ENCODE assay signal across 8 cellular contexts in the genomic region with DNA sequence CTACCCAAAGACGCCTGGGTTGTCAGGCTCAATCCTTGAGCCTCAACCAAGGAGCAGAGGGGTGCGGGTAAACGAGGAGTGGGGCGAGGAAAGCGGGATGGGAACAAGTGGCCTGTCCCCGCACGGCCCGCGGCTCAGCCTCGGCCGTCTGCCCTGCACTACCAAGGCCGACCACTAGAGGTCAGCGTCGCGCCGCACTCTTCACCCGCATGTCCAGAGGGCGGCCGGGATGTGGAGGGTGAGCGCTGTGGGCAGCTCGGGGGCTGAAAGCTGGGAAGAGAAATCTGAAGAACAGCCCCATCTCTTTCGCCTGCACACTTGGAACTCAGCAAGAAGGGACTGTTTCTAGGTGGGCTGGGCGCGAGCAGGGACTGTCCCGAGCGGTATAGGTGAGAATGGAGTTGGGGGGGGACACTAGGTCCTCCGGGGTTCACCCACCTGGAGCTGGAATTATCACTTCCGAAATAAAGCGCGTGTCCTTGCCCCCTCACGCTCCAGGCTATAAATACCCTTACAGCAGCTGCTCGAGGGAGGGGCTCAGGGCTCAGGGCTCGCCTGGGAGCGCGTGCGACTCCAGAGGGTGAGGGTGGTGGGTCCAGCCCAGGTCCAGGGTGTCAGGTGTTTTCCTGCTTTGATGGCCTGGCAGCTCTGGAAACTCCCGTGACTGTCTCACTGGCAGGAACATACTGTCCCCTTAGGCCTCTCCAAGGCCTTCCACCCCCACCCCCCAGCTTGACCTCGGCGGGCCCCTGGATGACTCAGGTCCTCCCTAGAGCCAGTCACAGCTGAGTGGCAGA. TPM values are rescaled to one million over a fixed set of nuclear protein-coding genes. Genes with fewer than 3 reads are reported as not detected.
DNase-seq lines count a peak whose midpoint lies in the region; ATAC-seq and TF ChIP-seq lines count a peak whose summit lies in the region.

No MANE protein-coding gene starts in this region.

- H3K27me3 ChIP-seq in Panc1 (ENCODE audit: control insufficient read depth, insufficient read depth, low read length), result no peaks in the 10 kb centered on the region

- intact Hi-C loops in Panc1 (cut with micrococcal nuclease; ENCODE audit: unreplicated experiment), result loop anchor here (5.0 to 10.0 kb wide), 3 partner anchors 59 to 111 kb away; partner anchors contain the start of gene PDIK1L

- POLR2A ChIA-PET in Panc1 (lab: Charles Lee), result no interaction called here

- peak overlapping the region; percentile 71 for H3K27ac ChIP-seq in Panc1 (ENCODE audit: low read length)

- H3K9me3 ChIP-seq in Panc1 (ENCODE audit: control insufficient read depth, insufficient read depth, low read depth, low read length), result no peaks in the 10 kb centered on the region

- H3K4me1 ChIP-seq in Panc1 (ENCODE audit: control insufficient read depth, insufficient read depth, low read length), result peaks cover 14% of the 10 kb centered on the region

- no peaks in the 10 kb centered on the region for H3K4me1 Mint-ChIP-seq in nephron

- DNase-seq in COR-L47 (lab: John Stamatoyannopoulos, UW) (peak; percentile 61), HK-2 (ENCODE audit: unreplicated experiment) (peak; percentile 91), Panc1 (ENCODE audit: low read depth, low spot score) (peak; percentile 28), fibroblast of the aortic adventitia (ENCODE audit: low read depth) (peak; percentile 62)
- peak; percentile 67 for DNase-seq in activated effector memory CD4-positive, alpha-beta T cell treated with Interleukin-2 at 50 U/mL for 16 hours
- peak; percentile 64 for DNase-seq in stimulated activated naive CD4-positive, alpha-beta T cell treated with Interleukin-2 at 50 U/mL for 16 hours (lab: John Stamatoyannopoulos, UW)

- TF ChIP-seq CTCF in Panc1 (IDR thresholded peaks at IDR 0.05), result peak; percentile 98
- peak; percentile 97 for TF ChIP-seq CTCF in fibroblast of the aortic adventitia (IDR thresholded peaks at IDR 0.05; ENCODE audit: insufficient read depth, low read length)
- peak; percentile 98 to 100 (median 99) for TF ChIP-seq CTCF in nephron (IDR thresholded peaks at IDR 0.05; ENCODE audit: unreplicated experiment in 3 of 3)

- H3K4me3 ChIP-seq in Panc1 (ENCODE audit: low read depth in 2 of 2, low read length in 2 of 2), result peak overlapping the region; percentile 93 to 96
- H3K4me3 ChIP-seq in fibroblast of the aortic adventitia (ENCODE audit: low read depth, low read length), result peak overlapping the region; percentile 86

- H3K4me3 Mint-ChIP-seq in nephron, result peak overlapping the region; percentile 90 to 96 (median 95)

- peak overlapping the region in 1 of 3 experiments; percentile 77 for H3K27ac Mint-ChIP-seq in nephron

- peaks cover 2% of the 10 kb centered on the region; the same call in 1 of the 2 replicates for H3K36me3 ChIP-seq in Panc1 (ENCODE audit: control insufficient read depth, insufficient read depth, low read length)

- CTCF ChIA-PET in Panc1 (lab: Charles Lee), result interaction anchor here (0.6 to 2.5 kb wide), 6 partner anchors 9 to 221 kb away, joined by 3 to 17 read pairs (median 4); partner anchors contain the start of gene CEP85

- in situ Hi-C loops in Panc1 (cut with HindIII; ENCODE audit: low pct_unique_long_range_greater_than_20kb, low sequenced_read_pairs), result no loop called here

- ATAC-seq in GM19455 (IDR thresholded peaks at IDR 0.05; ENCODE audit: unreplicated experiment), result peak; percentile 55
- ATAC-seq in Panc1, result peak; percentile 91

- H3K27me3 Mint-ChIP-seq in nephron (ENCODE audit: low read depth), result peaks cover 42% of the 10 kb centered on the region

- H3K36me3 Mint-ChIP-seq in nephron (ENCODE audit: low read depth), result no peaks in the 10 kb centered on the region

- no TSS peak for BruUV-seq in Panc1 (replicated peaks; lab: Mats Ljungman, UMichigan)

- H3K9me3 Mint-ChIP-seq in nephron, result no peaks in the 10 kb centered on the region

RNA-seq across cellular contexts. Expression of gene SLC30A2, which starts 9.8 kb away (rescaled TPM):
- total RNA-seq in Panc1 (2021; ENCODE audit: unreplicated experiment) (0.23 TPM), fibroblast of the aortic adventitia (ENCODE audit: low replicate concordance) (not detected in 2 replicates)
- not detected for polyA plus RNA-seq in Panc1 (2012; ENCODE audit: insufficient read length)

RNA-seq across cellular contexts. Expression of gene EXTL1, which starts 14.6 kb away (rescaled TPM):
- total RNA-seq in Panc1 (2021; ENCODE audit: unreplicated experiment) (0.10 TPM), fibroblast of the aortic adventitia (ENCODE audit: low replicate concordance) (0.18 and 0.74 TPM in 2 replicates)
- polyA plus RNA-seq in Panc1 (2012; ENCODE audit: insufficient read length), result not detected

RNA-seq across cellular contexts. Expression of gene TRIM63, which starts 31.3 kb away (rescaled TPM):
- total RNA-seq in Panc1 (2021; ENCODE audit: unreplicated experiment) (not detected), fibroblast of the aortic adventitia (ENCODE audit: low replicate concordance) (0.09 and 1.5 TPM in 2 replicates)
- not detected for polyA plus RNA-seq in Panc1 (2012; ENCODE audit: insufficient read length)

RNA-seq across cellular contexts. Expression of gene PAFAH2, which starts 38.3 kb away (rescaled TPM):
- total RNA-seq in Panc1 (2021; ENCODE audit: unreplicated experiment), result 8.5 TPM
- 8.0 TPM for polyA plus RNA-seq in Panc1 (2012; ENCODE audit: insufficient read length)
- 8.7 and 9.8 TPM in 2 replicates for total RNA-seq in fibroblast of the aortic adventitia (ENCODE audit: low replicate concordance)

Comparison
In these comparisons a context has a peak if more than half of its experiments do, and no peak if none do; other contexts are left out.
1. Peak in every context shown above with its lines: DNase-seq, ATAC-seq, H3K4me3 ChIP-seq and H3K27ac ChIP-seq.
2. DNase-seq: peak in every context shown above with its lines; median percentile 91 in HK-2; 67 in activated effector memory CD4-positive, alpha-beta T cell treated with Interleukin-2 at 50 U/mL for 16 hours; 64 in stimulated activated naive CD4-positive, alpha-beta T cell treated with Interleukin-2 at 50 U/mL for 16 hours; 62 in fibroblast of the aortic adventitia; 61 in COR-L47; 28 in Panc1.